8 cellular contexts compared by ENCODE assay signal in genomic region chr12:57005980-57006808, GRCh38. TPM values are rescaled to one million over a fixed set of nuclear protein-coding genes. Genes with fewer than 3 reads are reported as not detected.
DNase-seq lines count a peak whose midpoint lies in the region; ATAC-seq and TF ChIP-seq lines count a peak whose summit lies in the region.

TSS of gene ZBTB39 (minus strand) at chr12:57006546. CDS start at chr12:57004917, 1,629 bp downstream.

- no peaks in the 10 kb centered on the region for H3K27me3 Mint-ChIP-seq in stimulated activated naive B cell treated with anti-CD40 and anti-IgM and Interleukin-4, amounts not matched to agents 10 μg/mL and 1 μg/mL and 100 μg/mL, for 72 hours

- H3K4me1 ChIP-seq in muscle layer of colon (ENCODE audit: insufficient read depth, low read length): peaks cover 42% of the 10 kb centered on the region

- peak; percentile 46 for TF ChIP-seq CTCF in AG04450 (IDR thresholded peaks at IDR 0.05; ENCODE audit: low read depth, low read length)
- peak; percentile 46 for TF ChIP-seq CTCF in epithelial cell of proximal tubule (conservative IDR thresholded peaks at IDR 0.05; ENCODE audit: low read depth, low read length)

- H3K9me3 ChIP-seq in AG04450 (ENCODE audit: control insufficient read depth, insufficient read depth, low read length): no peaks in the 10 kb centered on the region; the same call in 1 of the 2 replicates
- no peaks in the 10 kb centered on the region for H3K9me3 ChIP-seq in muscle layer of colon (ENCODE audit: low read length)

- H3K27me3 ChIP-seq in AG04450 (ENCODE audit: control insufficient read depth, insufficient read depth, low read length) (no peaks in the 10 kb centered on the region), muscle layer of colon (ENCODE audit: control insufficient read depth in 1 of 2, insufficient read depth in 2 of 2, low read length in 2 of 2) (no peaks in the 10 kb centered on the region)

- peaks cover 30% of the 10 kb centered on the region for H3K36me3 ChIP-seq in muscle layer of colon (ENCODE audit: insufficient read depth, low read length)

- DNase-seq in AG04450 (ENCODE audit: low read depth, low spot score): no peak
- peak; percentile 80 for DNase-seq in NCI-H82 (lab: John Stamatoyannopoulos, UW)
- DNase-seq in activated T-cell treated with anti-CD3 and anti-CD28 coated beads for 24 hours (ENCODE audit: low read depth): peak; percentile 60
- DNase-seq in epithelial cell of proximal tubule (ENCODE audit: low read depth): no peak
- peak; percentile 64 for DNase-seq in stimulated activated naive B cell treated with anti-CD40 and anti-IgM and Interleukin-4, amounts not matched to agents 10 μg/mL and 1 μg/mL and 100 μg/mL, for 72 hours

- H3K27ac ChIP-seq in AG04450 (ENCODE audit: low read depth, low read length) (peak within 1 kb of the TSS; percentile 57), muscle layer of colon (ENCODE audit: low read depth, low read length) (peak within 1 kb of the TSS; percentile 91)

- H3K9me3 Mint-ChIP-seq in stimulated activated naive B cell treated with anti-CD40 and anti-IgM and Interleukin-4, amounts not matched to agents 10 μg/mL and 1 μg/mL and 100 μg/mL, for 72 hours: no peaks in the 10 kb centered on the region

- CTCF ChIA-PET in AG04450 (lab: Charles Lee): interaction anchor here (0.7 to 15.4 kb wide), 20 partner anchors 9 to 371 kb away, joined by 3 to 273 read pairs (median 4); partner anchors contain the start of genes MYO1A, STAT6 and TAC3

- peak within 1 kb of the TSS; percentile 63 for H3K9ac ChIP-seq in muscle layer of colon (ENCODE audit: low read length)

- TF ChIP-seq POLR2A in GM18526 (IDR thresholded peaks at IDR 0.05; ENCODE audit: extremely low read depth, insufficient read length): peak; percentile 65

- peaks cover 37 to 55% of the 10 kb centered on the region in 2 donors for H3K4me1 Mint-ChIP-seq in stimulated activated naive B cell treated with anti-CD40 and anti-IgM and Interleukin-4, amounts not matched to agents 10 μg/mL and 1 μg/mL and 100 μg/mL, for 72 hours

- H3K27ac Mint-ChIP-seq in stimulated activated naive B cell treated with anti-CD40 and anti-IgM and Interleukin-4, amounts not matched to agents 10 μg/mL and 1 μg/mL and 100 μg/mL, for 72 hours: peak within 1 kb of the TSS; percentile 84

- peaks cover 21 to 25% of the 10 kb centered on the region in 2 donors for H3K36me3 Mint-ChIP-seq in stimulated activated naive B cell treated with anti-CD40 and anti-IgM and Interleukin-4, amounts not matched to agents 10 μg/mL and 1 μg/mL and 100 μg/mL, for 72 hours

- H3K4me3 ChIP-seq in AG04450 (ENCODE audit: low read depth, low read length): peak within 1 kb of the TSS; percentile 79
- peak within 1 kb of the TSS; percentile 76 for H3K4me3 ChIP-seq in epithelial cell of proximal tubule (ENCODE audit: low read depth, low read length)
- peak within 1 kb of the TSS; percentile 80 to 82 for H3K4me3 ChIP-seq in muscle layer of colon (ENCODE audit: low read depth in 1 of 2, low read length in 2 of 2)

- peak within 1 kb of the TSS; percentile 87 to 88 for H3K4me3 Mint-ChIP-seq in stimulated activated naive B cell treated with anti-CD40 and anti-IgM and Interleukin-4, amounts not matched to agents 10 μg/mL and 1 μg/mL and 100 μg/mL, for 72 hours

- POLR2A ChIA-PET in AG04450 (lab: Yijun Ruan, JAX): no interaction called here

- peak; percentile 61 for ATAC-seq in HG03135 (IDR thresholded peaks at IDR 0.05; ENCODE audit: unreplicated experiment)
- peak; percentile 83 to 90 for ATAC-seq in stimulated activated naive B cell treated with anti-CD40 and anti-IgM and Interleukin-4, amounts not matched to agents 10 μg/mL and 1 μg/mL and 100 μg/mL, for 72 hours (replicated peaks)

RNA-seq across cellular contexts. Expression of gene ZBTB39, which starts in this region (rescaled TPM):
- polyA plus RNA-seq in AG04450 (2011; rRNA removed): 5.8 and 6.4 TPM in 2 replicates
- 10.2 and 12.0 TPM in 2 replicates for polyA minus RNA-seq in AG04450 (2011; rRNA and poly(A)+ RNA removed)
- total RNA-seq in epithelial cell of proximal tubule: 4.7 and 5.4 TPM in 2 replicates

Comparison
In these comparisons a context has a peak if more than half of its experiments do, and no peak if none do; other contexts are left out.
1. DNase-seq: peak in NCI-H82 (single experiment), activated T-cell treated with anti-CD3 and anti-CD28 coated beads for 24 hours (single experiment) and stimulated activated naive B cell treated with anti-CD40 and anti-IgM and Interleukin-4, amounts not matched to agents 10 μg/mL and 1 μg/mL and 100 μg/mL, for 72 hours (single experiment); none in AG04450 (single experiment) and epithelial cell of proximal tubule (single experiment).
2. Peak in every context shown above with its lines, with median percentiles within 50 percentile points of each other: H3K4me3 ChIP-seq.